ENCODE assay signal across 15 cellular contexts in genomic region chr9:88179080-88179521, GRCh38. TPM values are rescaled to one million over a fixed set of nuclear protein-coding genes. Genes with fewer than 3 reads are reported as not detected.
A peak's percentile ranks its signal among the peaks of the same experiment; 100 is the strongest.
DNase-seq lines count a peak whose midpoint lies in the region; ATAC-seq, FAIRE-seq and TF ChIP-seq lines count a peak whose summit lies in the region.
"Had no signal": no experiment of that assay in that cellular context is flagged by ENCODE, and none has a peak within 500 bp of the region (broad histone marks: within the 10 kb centered on the region; RNA-seq: fewer than 3 reads in every experiment).

No MANE protein-coding gene starts in this region.

- no peaks in the 10 kb centered on the region for H4K20me1 ChIP-seq in DND-41 (ENCODE audit: insufficient read depth, low read length)

- H3K9me3 Mint-ChIP-seq in activated T-helper 1 cell treated with anti-CD3 and anti-CD28 coated beads, Interleukin-12 subunit alpha, Interleukin-12 subunit beta, Interleukin-2, Interleukin-4 antibody, amounts not matched to agents 30 ng/mL and 10 ng/mL and 1 ng/mL, durations not matched to agents 14 hours and 24 hours and 36 hours = no peaks in the 10 kb centered on the region
- H3K9me3 Mint-ChIP-seq in naive thymus-derived CD4-positive, alpha-beta T cell = peaks cover 0 to 11% (median 0%) of the 10 kb centered on the region in 11 donors
- H3K9me3 Mint-ChIP-seq: stimulated activated naive CD8-positive, alpha-beta T cell treated with anti-CD3 and anti-CD28 coated beads, Interleukin-15, Interleukin-2, amounts not matched to agents 100 ng/mL and 50 ng/mL, for 24 hours had no signal

- no peak for TF ChIP-seq POLR2A in testis (IDR thresholded peaks at IDR 0.05)

- 45 to 62% methylated on average over 4 of the region's 4 CpGs for WGBS in testis, 2 donors

- H3K27me3 ChIP-seq in DND-41 (ENCODE audit: insufficient read depth, low read length, poor library complexity) (no peaks in the 10 kb centered on the region), testis (no peaks in the 10 kb centered on the region)
- peaks cover 0 to 3% of the 10 kb centered on the region in 2 donors for H3K27me3 ChIP-seq in naive thymus-derived CD4-positive, alpha-beta T cell (ENCODE audit: control insufficient read depth in 2 of 2, insufficient read depth in 2 of 2, low read length in 2 of 2)
- H3K27me3 ChIP-seq: cardiac muscle cell, ovary had no signal

- H3K4me1 Mint-ChIP-seq in activated T-helper 1 cell treated with anti-CD3 and anti-CD28 coated beads, Interleukin-12 subunit alpha, Interleukin-12 subunit beta, Interleukin-2, Interleukin-4 antibody, amounts not matched to agents 30 ng/mL and 10 ng/mL and 1 ng/mL, durations not matched to agents 14 hours and 24 hours and 36 hours (ENCODE audit: low read depth) = peaks cover 11% of the 10 kb centered on the region
- peaks cover 0 to 25% (median 13%) of the 10 kb centered on the region in 7 donors for H3K4me1 Mint-ChIP-seq in naive thymus-derived CD4-positive, alpha-beta T cell

- ATAC-seq in DND-41 (ENCODE audit: insufficient read depth, low read depth) (peak; percentile 92), HG02938 (IDR thresholded peaks at IDR 0.05; ENCODE audit: unreplicated experiment) (no peak)
- peak; percentile 73 for ATAC-seq in naive thymus-derived CD4-positive, alpha-beta T cell

- no peak overlapping the region for H3K9ac ChIP-seq in DND-41 (ENCODE audit: low read depth, low read length)

- H3K36me3 ChIP-seq in DND-41 (ENCODE audit: insufficient read depth, low read length) = no peaks in the 10 kb centered on the region
- H3K36me3 ChIP-seq in naive thymus-derived CD4-positive, alpha-beta T cell (ENCODE audit: control insufficient read depth in 2 of 3, insufficient read depth in 3 of 3, low read length in 3 of 3) = no peaks in the 10 kb centered on the region
- H3K36me3 ChIP-seq in testis (ENCODE audit: low read depth, missing control alignments) = no peaks in the 10 kb centered on the region
- H3K36me3 ChIP-seq: cardiac muscle cell, ovary had no signal

- H3K4me2 ChIP-seq in DND-41 (ENCODE audit: insufficient read depth, low read length) = no peak overlapping the region
- H3K4me2 ChIP-seq: PC-9 had no signal

- H3K9me3 ChIP-seq in DND-41 (ENCODE audit: insufficient read depth, low read length, severe bottlenecking) (no peaks in the 10 kb centered on the region), testis (no peaks in the 10 kb centered on the region)
- H3K9me3 ChIP-seq in naive thymus-derived CD4-positive, alpha-beta T cell (ENCODE audit: control insufficient read depth in 2 of 3, low read length in 3 of 3) = no peaks in the 10 kb centered on the region
- H3K9me3 ChIP-seq: ovary had no signal

- H3K27me3 Mint-ChIP-seq in activated T-helper 1 cell treated with anti-CD3 and anti-CD28 coated beads, Interleukin-12 subunit alpha, Interleukin-12 subunit beta, Interleukin-2, Interleukin-4 antibody, amounts not matched to agents 30 ng/mL and 10 ng/mL and 1 ng/mL, durations not matched to agents 14 hours and 24 hours and 36 hours (ENCODE audit: insufficient read depth) = peaks cover 24% of the 10 kb centered on the region
- peaks cover 10 to 49% (median 17%) of the 10 kb centered on the region in 5 donors for H3K27me3 Mint-ChIP-seq in naive thymus-derived CD4-positive, alpha-beta T cell

- H3K36me3 Mint-ChIP-seq in activated T-helper 1 cell treated with anti-CD3 and anti-CD28 coated beads, Interleukin-12 subunit alpha, Interleukin-12 subunit beta, Interleukin-2, Interleukin-4 antibody, amounts not matched to agents 30 ng/mL and 10 ng/mL and 1 ng/mL, durations not matched to agents 14 hours and 24 hours and 36 hours (ENCODE audit: low read depth) = no peaks in the 10 kb centered on the region
- peaks cover 0 to 3% (median 0%) of the 10 kb centered on the region in 5 donors for H3K36me3 Mint-ChIP-seq in naive thymus-derived CD4-positive, alpha-beta T cell

- intact Hi-C loops in activated T-helper 1 cell treated with anti-CD3 and anti-CD28 coated beads, Interleukin-12 subunit alpha, Interleukin-12 subunit beta, Interleukin-2, Interleukin-4 antibody, amounts not matched to agents 30 ng/mL and 10 ng/mL and 1 ng/mL, durations not matched to agents 14 hours and 24 hours and 36 hours (cut with micrococcal nuclease) = no loop called here
- intact Hi-C loops in naive thymus-derived CD4-positive, alpha-beta T cell (cut with micrococcal nuclease) = loop anchor here in 1 of 2 donors (10.0 kb wide), 1 partner anchor 494 kb away; no protein-coding TSS in a partner anchor
- intact Hi-C loops in testis (cut with DNase I; ENCODE audit: low total_unique reads) = no loop called here

- H3K4me1 ChIP-seq in DND-41 (ENCODE audit: insufficient read depth, low read length) (no peaks in the 10 kb centered on the region), testis (peaks cover 9% of the 10 kb centered on the region)
- no peaks in the 10 kb centered on the region for H3K4me1 ChIP-seq in naive thymus-derived CD4-positive, alpha-beta T cell (ENCODE audit: control insufficient read depth in 2 of 2, insufficient read depth in 2 of 2, low read length in 2 of 2)

- DNase-seq in Ammon's horn (ENCODE audit: low spot score) = peak; percentile 18
- peak; percentile 67 for DNase-seq in DND-41
- DNase-seq in activated T-helper 1 cell treated with anti-CD3 and anti-CD28 coated beads, Interleukin-12 subunit alpha, Interleukin-12 subunit beta, Interleukin-2, Interleukin-4 antibody, amounts not matched to agents 30 ng/mL and 10 ng/mL and 1 ng/mL, durations not matched to agents 14 hours and 24 hours and 36 hours (ENCODE audit: low spot score) = peak; percentile 16
- DNase-seq in naive thymus-derived CD4-positive, alpha-beta T cell = peak in 1 of 9 donors; percentile 22
- DNase-seq in HTR-8/SVneo (ENCODE audit: insufficient read length, low spot score) = no peak
- DNase-seq in NCI-H1436 (lab: John Stamatoyannopoulos, UW) = no peak
- DNase-seq in testis = no peak
- DNase-seq: hippocampal formation, ovary, PC-9 had no signal

- H3K27ac Mint-ChIP-seq in activated T-helper 1 cell treated with anti-CD3 and anti-CD28 coated beads, Interleukin-12 subunit alpha, Interleukin-12 subunit beta, Interleukin-2, Interleukin-4 antibody, amounts not matched to agents 30 ng/mL and 10 ng/mL and 1 ng/mL, durations not matched to agents 14 hours and 24 hours and 36 hours = no peak overlapping the region
- peak overlapping the region in 2 of 9 donors; percentile 10 to 43 for H3K27ac Mint-ChIP-seq in naive thymus-derived CD4-positive, alpha-beta T cell
- H3K27ac Mint-ChIP-seq: stimulated activated naive CD8-positive, alpha-beta T cell treated with anti-CD3 and anti-CD28 coated beads, Interleukin-15, Interleukin-2, amounts not matched to agents 100 ng/mL and 50 ng/mL, for 24 hours had no signal

- no peaks in the 10 kb centered on the region for H3K79me2 ChIP-seq in DND-41 (ENCODE audit: insufficient read depth, low read length)

- no peak for FAIRE-seq in HTR-8/SVneo (lab: Jason Lieb, UNC)

- POLR2A ChIA-PET in naive thymus-derived CD4-positive, alpha-beta T cell (lab: Charles Lee) = no interaction called here

- no peak for TF ChIP-seq CTCF in DND-41 (IDR thresholded peaks at IDR 0.05; ENCODE audit: borderline replicate concordance, extremely low read depth, low read length, poor library complexity, severe bottlenecking)
- no peak for TF ChIP-seq CTCF in testis (IDR thresholded peaks at IDR 0.05)

- CTCF ChIA-PET in naive thymus-derived CD4-positive, alpha-beta T cell (lab: Charles Lee) = no interaction called here

- no peak overlapping the region for H3K4me3 ChIP-seq in DND-41 (ENCODE audit: low read depth in 1 of 2, low read length in 2 of 2)
- no peak overlapping the region for H3K4me3 ChIP-seq in naive thymus-derived CD4-positive, alpha-beta T cell (ENCODE audit: low read length)
- H3K4me3 ChIP-seq in testis = no peak overlapping the region
- H3K4me3 ChIP-seq: cardiac muscle cell, ovary, PC-9 had no signal

- no peak overlapping the region for H2AFZ ChIP-seq in DND-41 (ENCODE audit: low read depth, low read length)
- H2AFZ ChIP-seq: PC-9 had no signal

- no peak overlapping the region for H3K4me3 Mint-ChIP-seq in activated T-helper 1 cell treated with anti-CD3 and anti-CD28 coated beads, Interleukin-12 subunit alpha, Interleukin-12 subunit beta, Interleukin-2, Interleukin-4 antibody, amounts not matched to agents 30 ng/mL and 10 ng/mL and 1 ng/mL, durations not matched to agents 14 hours and 24 hours and 36 hours
- H3K4me3 Mint-ChIP-seq in naive thymus-derived CD4-positive, alpha-beta T cell = peak overlapping the region in 3 of 10 donors; percentile 32 to 64 (median 50)
- H3K4me3 Mint-ChIP-seq: stimulated activated naive CD8-positive, alpha-beta T cell treated with anti-CD3 and anti-CD28 coated beads, Interleukin-15, Interleukin-2, amounts not matched to agents 100 ng/mL and 50 ng/mL, for 24 hours had no signal

- H3K27ac ChIP-seq in DND-41 (ENCODE audit: low read length) (no peak overlapping the region), testis (no peak overlapping the region)
- no peak overlapping the region for H3K27ac ChIP-seq in naive thymus-derived CD4-positive, alpha-beta T cell (ENCODE audit: low read depth, low read length)
- H3K27ac ChIP-seq: cardiac muscle cell, ovary, PC-9 had no signal

RNA-seq across cellular contexts. Expression of gene SPATA31C2, which starts 40.8 kb away (rescaled TPM):
- total RNA-seq in activated T-helper 1 cell treated with anti-CD3 and anti-CD28 coated beads, Interleukin-12 subunit alpha, Interleukin-12 subunit beta, Interleukin-2, Interleukin-4 antibody, amounts not matched to agents 30 ng/mL and 10 ng/mL and 1 ng/mL, durations not matched to agents 14 hours and 24 hours and 36 hours = 0.07 and 0.13 TPM in 2 replicates
- total RNA-seq in naive thymus-derived CD4-positive, alpha-beta T cell = under 1 TPM in 1 of 5 experiments, not detected in 4; 0.17 TPM
- not detected for polyA plus RNA-seq in naive thymus-derived CD4-positive, alpha-beta T cell
- total RNA-seq in testis = 10 to 100 TPM in 1 of 2 donors, 1 to 10 TPM in 1; 3.6 to 10.7 TPM
- polyA plus RNA-seq in testis (ENCODE audit: insufficient read depth, low read depth, low replicate concordance) = 13.8 TPM
- total RNA-seq: cardiac muscle cell, epithelial cell of proximal tubule, lung microvascular endothelial cell, PC-9 had no signal
- polyA plus RNA-seq: cardiac muscle cell had no signal

Comparison
In these comparisons a context has a peak if more than half of its experiments do, and no peak if none do; other contexts are left out.
1. DNase-seq: peak in Ammon's horn (single experiment), DND-41 (single experiment) and activated T-helper 1 cell treated with anti-CD3 and anti-CD28 coated beads, Interleukin-12 subunit alpha, Interleukin-12 subunit beta, Interleukin-2, Interleukin-4 antibody, amounts not matched to agents 30 ng/mL and 10 ng/mL and 1 ng/mL, durations not matched to agents 14 hours and 24 hours and 36 hours (single experiment); none in HTR-8/SVneo (single experiment), NCI-H1436 (single experiment) and testis (single experiment).